In the genomic region with DNA sequence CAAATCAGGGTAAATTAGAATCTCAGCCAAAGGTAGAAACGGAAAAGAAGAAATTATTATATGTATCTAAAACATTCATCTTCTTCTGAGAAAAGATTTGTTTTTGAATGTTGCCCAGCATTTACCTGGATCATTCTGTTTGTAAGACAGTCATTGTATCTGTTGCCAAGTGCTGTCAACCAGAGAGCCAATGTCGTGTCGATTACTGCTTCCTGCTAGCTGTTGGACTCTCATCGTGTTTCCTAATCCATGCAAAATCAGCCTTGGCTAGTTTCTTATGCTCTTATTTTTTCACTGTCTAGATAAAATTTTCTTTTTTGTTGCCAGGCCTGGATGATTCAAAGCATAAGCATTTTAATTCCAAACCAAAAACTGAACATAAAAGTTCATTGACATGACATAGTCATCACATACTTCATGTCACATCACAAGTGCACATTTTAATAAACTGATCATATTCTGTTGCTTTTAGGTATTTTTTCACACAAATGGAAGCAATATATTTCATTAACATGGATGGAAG, we compare ENCODE assay signal across 29 cellular contexts.
DNase-seq lines count a peak whose midpoint lies in the region; FAIRE-seq and TF ChIP-seq lines count a peak whose summit lies in the region.
"Had no signal": no experiment of that assay in that cellular context is flagged by ENCODE, and none has a peak within 500 bp of the region (broad histone marks: within the 10 kb centered on the region; RNA-seq: fewer than 3 reads in every experiment).

No MANE protein-coding gene starts in this region.

- TF ChIP-seq CTCF in astrocyte of the cerebellum (IDR thresholded peaks at IDR 0.05; ENCODE audit: low read depth, low read length, missing control alignments) = no peak

- in situ Hi-C loops in astrocyte of the cerebellum (cut with HindIII; ENCODE audit: low sequenced_read_pairs) = no loop called here

- peak; percentile 43 for FAIRE-seq in islet of Langerhans (lab: Jason Lieb, UNC)
- FAIRE-seq: bronchial epithelial cell, D721Med, GM19239 had no signal

- H3K4me3 ChIP-seq in astrocyte of the cerebellum (ENCODE audit: low read depth, low read length) = no peak overlapping the region
- H3K4me3 ChIP-seq: coronary artery, left ventricle myocardium inferior, neural progenitor cell, SJSA1 had no signal

- peak; percentile 10 for DNase-seq in A172 (ENCODE audit: low spot score)
- DNase-seq in HS-5 (ENCODE audit: low read depth) = peak; percentile 8
- DNase-seq in astrocyte of the cerebellum (ENCODE audit: low read depth) = peak; percentile 1
- no peak for DNase-seq in NCI-H1048 (lab: John Stamatoyannopoulos, UW)
- DNase-seq in NOMO-1 (lab: John Stamatoyannopoulos, UW; ENCODE audit: unreplicated experiment in 2 of 2) = no peak
- no peak for DNase-seq in hippocampal formation (lab: John Stamatoyannopoulos, UW)
- DNase-seq in NCI-H187 treated with DMSO at 0.1 percent for 48 hours (lab: John Stamatoyannopoulos, UW) = no peak
- DNase-seq: ACHN; activated CD4-positive, alpha-beta T cell treated with anti-CD3 and anti-CD28 coated beads for 4 hours; activated naive CD4-positive, alpha-beta T cell treated with anti-CD3 and anti-CD28 coated beads, Interleukin-2, amount 50 U/mL, for 16 hours; amniotic stem cell; CD4-positive, alpha-beta memory T cell; effector memory CD4-positive, alpha-beta T cell; erythroblast; GOT3; left ventricle myocardium inferior; mesendoderm; NCI-H1436 treated with DMSO at 0.1 percent for 48 hours; RPMI8226; stimulated activated CD4-positive, alpha-beta T cell treated with anti-CD3 and anti-CD28 coated beads, Interleukin-4, amount 100 ng/mL, for 1 hour; T-helper 9 cell; trophoblast cell had no signal

Comparison
In these comparisons a context has a peak if more than half of its experiments do, and no peak if none do; other contexts are left out.
1. DNase-seq: peak in A172 (single experiment), HS-5 (single experiment) and astrocyte of the cerebellum (single experiment); none in NCI-H1048 (single experiment), NOMO-1 (0 of 2), hippocampal formation (0 of 2) and NCI-H187 treated with DMSO at 0.1 percent for 48 hours (single experiment).